ENCODE assay signal across 1 cellular context in genomic region chr15:74937602-74938371, GRCh38.
A peak's percentile ranks its signal among the peaks of the same experiment; 100 is the strongest.
TF ChIP-seq lines count a peak whose summit lies in the region.

Gene COX5A (minus strand): TSS chr15:74938073. CDS start chr15:74938014, 59 bp downstream.

TF ChIP-seq in HEK293, 187 proteins besides CTCF, POLR2A, EP300 and RAD21 (continued from another document and continues in another):
- TF ChIP-seq ZSCAN4 (tag by site-specific recombination; IDR thresholded peaks at IDR 0.05) = no peak
- no peak for TF ChIP-seq FEZF1 (tag by site-specific recombination; IDR thresholded peaks at IDR 0.05)
- peak; percentile 91 for TF ChIP-seq PATZ1 (tag by site-specific recombination; IDR thresholded peaks at IDR 0.05)
- peak; percentile 96 for TF ChIP-seq ZSCAN5A (tag by site-specific recombination; IDR thresholded peaks at IDR 0.05)
- no peak for TF ChIP-seq ZNF791 (tag by site-specific recombination; IDR thresholded peaks at IDR 0.05)
- TF ChIP-seq ZNF658 (tag by site-specific recombination; IDR thresholded peaks at IDR 0.05) = no peak
- TF ChIP-seq ZNF518A (tag by site-specific recombination; conservative IDR thresholded peaks at IDR 0.05; ENCODE audit: low read depth) = no peak
- TF ChIP-seq SCRT1 (tag by site-specific recombination; IDR thresholded peaks at IDR 0.05; ENCODE audit: borderline replicate concordance) = no peak
- no peak for TF ChIP-seq ZNF202 (tag by site-specific recombination; IDR thresholded peaks at IDR 0.05; ENCODE audit: borderline replicate concordance)
- TF ChIP-seq ZNF488 (tag by site-specific recombination; IDR thresholded peaks at IDR 0.05) = no peak; the same call in 1 of the 2 replicates
- peak; percentile 84 for TF ChIP-seq ZBTB8A (tag by site-specific recombination; IDR thresholded peaks at IDR 0.05)
- TF ChIP-seq ZNF510 (tag by site-specific recombination; IDR thresholded peaks at IDR 0.05; ENCODE audit: insufficient replicate concordance) = no peak
- TF ChIP-seq ZFP69B (tag by site-specific recombination; IDR thresholded peaks at IDR 0.05) = no peak
- TF ChIP-seq SALL2 (tag by site-specific recombination; IDR thresholded peaks at IDR 0.05; ENCODE audit: borderline replicate concordance) = no peak
- peak; percentile 84; the same call in 1 of the 2 replicates for TF ChIP-seq ZNF324 (tag by site-specific recombination; IDR thresholded peaks at IDR 0.05)
- no peak for TF ChIP-seq ZNF132 (tag by site-specific recombination; IDR thresholded peaks at IDR 0.05; ENCODE audit: borderline replicate concordance)
- no peak for TF ChIP-seq MEIS1 (CRISPR knock-in tag; IDR thresholded peaks at IDR 0.05; ENCODE audit: borderline replicate concordance)
- no peak for TF ChIP-seq ZNF530 (tag by site-specific recombination; IDR thresholded peaks at IDR 0.05; ENCODE audit: low read depth)
- TF ChIP-seq ZNF16 (tag by site-specific recombination; IDR thresholded peaks at IDR 0.05; ENCODE audit: low read depth) = peak; percentile 42; the same call in 1 of the 2 replicates
- TF ChIP-seq ZXDB (tag by site-specific recombination; IDR thresholded peaks at IDR 0.05) = peak; percentile 53
- no peak for TF ChIP-seq ZNF350 (tag by site-specific recombination; IDR thresholded peaks at IDR 0.05)
- TF ChIP-seq ZBTB11 (tag by site-specific recombination; conservative IDR thresholded peaks at IDR 0.05; ENCODE audit: low read depth) = peak; percentile 73
- TF ChIP-seq ZNF121 (tag by site-specific recombination; IDR thresholded peaks at IDR 0.05) = peak; percentile 74; the same call in 1 of the 2 replicates
- TF ChIP-seq ZNF394 (tag by site-specific recombination; IDR thresholded peaks at IDR 0.05; ENCODE audit: borderline replicate concordance) = peak; percentile 87
- TF ChIP-seq ZNF585B (tag by site-specific recombination; IDR thresholded peaks at IDR 0.05) = peak; percentile 22; the same call in 1 of the 2 replicates
- peak; percentile 66; the same call in 1 of the 2 replicates for TF ChIP-seq ZNF596 (tag by site-specific recombination; IDR thresholded peaks at IDR 0.05)
- TF ChIP-seq ZNF843 (tag by site-specific recombination; IDR thresholded peaks at IDR 0.05) = no peak; the same call in 1 of the 2 replicates
- TF ChIP-seq ZNF26 (tag by site-specific recombination; IDR thresholded peaks at IDR 0.05) = no peak
- TF ChIP-seq GLIS1 (tag by site-specific recombination; IDR thresholded peaks at IDR 0.05) = no peak; the same call in 1 of the 2 replicates
- no peak for TF ChIP-seq TSHZ1 (tag by site-specific recombination; IDR thresholded peaks at IDR 0.05; ENCODE audit: borderline replicate concordance)
- TF ChIP-seq ZBTB7A (tag by site-specific recombination; IDR thresholded peaks at IDR 0.05; ENCODE audit: low read depth) = no peak; the same call in none of the 2 replicates
- TF ChIP-seq ZNF221 (tag by site-specific recombination; IDR thresholded peaks at IDR 0.05; ENCODE audit: borderline replicate concordance) = no peak; the same call in 1 of the 2 replicates
- TF ChIP-seq ZNF114 (tag by site-specific recombination; IDR thresholded peaks at IDR 0.05) = no peak
- no peak for TF ChIP-seq ZNF23 (tag by site-specific recombination; IDR thresholded peaks at IDR 0.05; ENCODE audit: borderline replicate concordance)
- TF ChIP-seq HIC1 (tag by site-specific recombination; IDR thresholded peaks at IDR 0.05) = peak; percentile 88
- no peak; the same call in 1 of the 2 replicates for TF ChIP-seq ZNF169 (tag by site-specific recombination; IDR thresholded peaks at IDR 0.05)
